In the genomic region with DNA sequence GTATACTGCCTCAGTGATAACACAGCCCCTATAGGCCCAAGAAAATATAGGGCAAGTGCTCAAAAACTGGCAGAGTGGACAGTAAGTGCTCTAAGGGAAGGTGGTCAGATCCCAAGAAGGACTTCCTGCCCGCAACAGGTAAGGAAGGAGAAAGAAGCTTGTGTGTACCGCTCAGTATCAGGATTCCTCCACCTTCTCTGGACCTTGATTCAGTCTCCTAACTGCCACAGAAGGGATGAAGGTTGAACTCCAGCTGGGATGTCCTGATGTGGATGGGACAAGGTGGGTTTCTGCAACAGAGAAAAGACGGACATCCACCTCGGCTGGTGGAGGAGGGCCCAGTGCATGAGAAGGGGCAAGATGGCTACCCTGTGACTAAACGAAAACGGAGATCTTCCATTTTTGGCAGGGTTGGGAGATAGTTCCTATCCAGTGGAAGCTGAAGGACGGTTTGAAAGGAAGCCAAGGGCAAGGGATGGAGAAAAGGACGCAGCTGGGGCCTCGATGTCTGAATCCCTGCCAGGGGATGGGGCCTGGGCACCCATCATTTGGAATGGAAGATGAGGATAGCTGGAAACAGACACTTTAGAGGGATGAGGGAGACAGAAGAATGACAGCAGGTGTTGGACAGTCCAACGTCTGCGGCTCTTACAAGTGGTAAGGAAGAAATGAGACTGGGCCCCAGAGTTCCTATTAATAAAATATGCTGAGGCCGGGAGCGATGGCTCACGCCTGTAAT, we compare ENCODE assay signal across 1 cellular context.
TF ChIP-seq lines count a peak whose summit lies in the region.

No MANE protein-coding gene starts in this region.

TF ChIP-seq in K562, 482 proteins besides CTCF, POLR2A, EP300 and RAD21:
- no peak for TF ChIP-seq ZBTB8A (IDR thresholded peaks at IDR 0.05; ENCODE audit: partially characterized antibody)
- no peak for TF ChIP-seq HDAC1 (IDR thresholded peaks at IDR 0.05)
- TF ChIP-seq HDGF (IDR thresholded peaks at IDR 0.05) = 0 out of 2 replicates have a peak, but pooled peaks have one; percentile 34
- TF ChIP-seq, protein P1, sequence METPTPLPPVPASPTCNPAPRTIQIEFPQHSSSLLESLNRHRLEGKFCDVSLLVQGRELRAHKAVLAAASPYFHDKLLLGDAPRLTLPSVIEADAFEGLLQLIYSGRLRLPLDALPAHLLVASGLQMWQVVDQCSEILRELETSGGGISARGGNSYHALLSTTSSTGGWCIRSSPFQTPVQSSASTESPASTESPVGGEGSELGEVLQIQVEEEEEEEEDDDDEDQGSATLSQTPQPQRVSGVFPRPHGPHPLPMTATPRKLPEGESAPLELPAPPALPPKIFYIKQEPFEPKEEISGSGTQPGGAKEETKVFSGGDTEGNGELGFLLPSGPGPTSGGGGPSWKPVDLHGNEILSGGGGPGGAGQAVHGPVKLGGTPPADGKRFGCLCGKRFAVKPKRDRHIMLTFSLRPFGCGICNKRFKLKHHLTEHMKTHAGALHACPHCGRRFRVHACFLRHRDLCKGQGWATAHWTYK (CRISPR knock-in tag; IDR thresholded peaks at IDR 0.05) = peak; percentile 90
- no peak for TF ChIP-seq NR2C1 (IDR thresholded peaks at IDR 0.05)
- peak; percentile 56; the same call in 1 of the 2 replicates for TF ChIP-seq NR2C1 (tag; IDR thresholded peaks at IDR 0.05)
- TF ChIP-seq BACH1 (tag; IDR thresholded peaks at IDR 0.05) = peak; percentile 67; the same call in 1 of the 2 replicates
- TF ChIP-seq ZBTB17 (CRISPR knock-in tag; IDR thresholded peaks at IDR 0.05) = peak; percentile 43; the same call in 1 of the 2 replicates
- TF ChIP-seq NR4A1 (CRISPR knock-in tag; IDR thresholded peaks at IDR 0.05) = no peak
- TF ChIP-seq NR4A1 (tag; IDR thresholded peaks at IDR 0.05) = peak; percentile 77; the same call in 1 of the 2 replicates
- TF ChIP-seq, protein P2, sequence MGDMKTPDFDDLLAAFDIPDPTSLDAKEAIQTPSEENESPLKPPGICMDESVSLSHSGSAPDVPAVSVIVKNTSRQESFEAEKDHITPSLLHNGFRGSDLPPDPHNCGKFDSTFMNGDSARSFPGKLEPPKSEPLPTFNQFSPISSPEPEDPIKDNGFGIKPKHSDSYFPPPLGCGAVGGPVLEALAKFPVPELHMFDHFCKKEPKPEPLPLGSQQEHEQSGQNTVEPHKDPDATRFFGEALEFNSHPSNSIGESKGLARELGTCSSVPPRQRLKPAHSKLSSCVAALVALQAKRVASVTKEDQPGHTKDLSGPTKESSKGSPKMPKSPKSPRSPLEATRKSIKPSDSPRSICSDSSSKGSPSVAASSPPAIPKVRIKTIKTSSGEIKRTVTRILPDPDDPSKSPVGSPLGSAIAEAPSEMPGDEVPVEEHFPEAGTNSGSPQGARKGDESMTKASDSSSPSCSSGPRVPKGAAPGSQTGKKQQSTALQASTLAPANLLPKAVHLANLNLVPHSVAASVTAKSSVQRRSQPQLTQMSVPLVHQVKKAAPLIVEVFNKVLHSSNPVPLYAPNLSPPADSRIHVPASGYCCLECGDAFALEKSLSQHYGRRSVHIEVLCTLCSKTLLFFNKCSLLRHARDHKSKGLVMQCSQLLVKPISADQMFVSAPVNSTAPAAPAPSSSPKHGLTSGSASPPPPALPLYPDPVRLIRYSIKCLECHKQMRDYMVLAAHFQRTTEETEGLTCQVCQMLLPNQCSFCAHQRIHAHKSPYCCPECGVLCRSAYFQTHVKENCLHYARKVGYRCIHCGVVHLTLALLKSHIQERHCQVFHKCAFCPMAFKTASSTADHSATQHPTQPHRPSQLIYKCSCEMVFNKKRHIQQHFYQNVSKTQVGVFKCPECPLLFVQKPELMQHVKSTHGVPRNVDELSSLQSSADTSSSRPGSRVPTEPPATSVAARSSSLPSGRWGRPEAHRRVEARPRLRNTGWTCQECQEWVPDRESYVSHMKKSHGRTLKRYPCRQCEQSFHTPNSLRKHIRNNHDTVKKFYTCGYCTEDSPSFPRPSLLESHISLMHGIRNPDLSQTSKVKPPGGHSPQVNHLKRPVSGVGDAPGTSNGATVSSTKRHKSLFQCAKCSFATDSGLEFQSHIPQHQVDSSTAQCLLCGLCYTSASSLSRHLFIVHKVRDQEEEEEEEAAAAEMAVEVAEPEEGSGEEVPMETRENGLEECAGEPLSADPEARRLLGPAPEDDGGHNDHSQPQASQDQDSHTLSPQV (IDR thresholded peaks at IDR 0.05) = peak; percentile 68
- TF ChIP-seq ZNF239 (CRISPR knock-in tag; IDR thresholded peaks at IDR 0.05) = peak; percentile 61
- TF ChIP-seq ZNF197 (CRISPR knock-in tag; IDR thresholded peaks at IDR 0.05; ENCODE audit: low read depth) = no peak
- TF ChIP-seq ESRRB (CRISPR knock-in tag; IDR thresholded peaks at IDR 0.05; ENCODE audit: borderline replicate concordance) = no peak
- TF ChIP-seq NFRKB (IDR thresholded peaks at IDR 0.05; ENCODE audit: low read depth) = peak; percentile 38; the same call in 1 of the 2 replicates
- TF ChIP-seq ZNF766 (CRISPR knock-in tag; conservative IDR thresholded peaks at IDR 0.05) = peak; percentile 53; the same call in 1 of the 2 replicates
- peak; percentile 49; the same call in 1 of the 2 replicates for TF ChIP-seq GTF2A2 (tag; IDR thresholded peaks at IDR 0.05)
- 0 out of 2 replicates have a peak, but pooled peaks have one; percentile 33 for TF ChIP-seq NFXL1 (CRISPR knock-in tag; IDR thresholded peaks at IDR 0.05)
- TF ChIP-seq, protein P3, sequence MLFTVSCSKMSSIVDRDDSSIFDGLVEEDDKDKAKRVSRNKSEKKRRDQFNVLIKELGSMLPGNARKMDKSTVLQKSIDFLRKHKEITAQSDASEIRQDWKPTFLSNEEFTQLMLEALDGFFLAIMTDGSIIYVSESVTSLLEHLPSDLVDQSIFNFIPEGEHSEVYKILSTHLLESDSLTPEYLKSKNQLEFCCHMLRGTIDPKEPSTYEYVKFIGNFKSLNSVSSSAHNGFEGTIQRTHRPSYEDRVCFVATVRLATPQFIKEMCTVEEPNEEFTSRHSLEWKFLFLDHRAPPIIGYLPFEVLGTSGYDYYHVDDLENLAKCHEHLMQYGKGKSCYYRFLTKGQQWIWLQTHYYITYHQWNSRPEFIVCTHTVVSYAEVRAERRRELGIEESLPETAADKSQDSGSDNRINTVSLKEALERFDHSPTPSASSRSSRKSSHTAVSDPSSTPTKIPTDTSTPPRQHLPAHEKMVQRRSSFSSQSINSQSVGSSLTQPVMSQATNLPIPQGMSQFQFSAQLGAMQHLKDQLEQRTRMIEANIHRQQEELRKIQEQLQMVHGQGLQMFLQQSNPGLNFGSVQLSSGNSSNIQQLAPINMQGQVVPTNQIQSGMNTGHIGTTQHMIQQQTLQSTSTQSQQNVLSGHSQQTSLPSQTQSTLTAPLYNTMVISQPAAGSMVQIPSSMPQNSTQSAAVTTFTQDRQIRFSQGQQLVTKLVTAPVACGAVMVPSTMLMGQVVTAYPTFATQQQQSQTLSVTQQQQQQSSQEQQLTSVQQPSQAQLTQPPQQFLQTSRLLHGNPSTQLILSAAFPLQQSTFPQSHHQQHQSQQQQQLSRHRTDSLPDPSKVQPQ (CRISPR knock-in tag; IDR thresholded peaks at IDR 0.05; ENCODE audit: borderline replicate concordance) = 0 out of 2 replicates have a peak, but pooled peaks have one; percentile 17
- TF ChIP-seq HDAC8 (tag; IDR thresholded peaks at IDR 0.05) = peak; percentile 69; the same call in 1 of the 2 replicates
- no peak for TF ChIP-seq RNF2 (IDR thresholded peaks at IDR 0.05)
- TF ChIP-seq DMBX1 (CRISPR knock-in tag; IDR thresholded peaks at IDR 0.05; ENCODE audit: borderline replicate concordance) = peak; percentile 43; the same call in 1 of the 2 replicates
- no peak for TF ChIP-seq KDM4B (IDR thresholded peaks at IDR 0.05; ENCODE audit: borderline replicate concordance in 2 of 2, low read depth in 1 of 2)
- TF ChIP-seq MTF1 (CRISPR knock-in tag; IDR thresholded peaks at IDR 0.05; ENCODE audit: borderline replicate concordance) = no peak
- 0 out of 2 replicates have a peak, but pooled peaks have one; percentile 5 for TF ChIP-seq ZNF589 (CRISPR knock-in tag; IDR thresholded peaks at IDR 0.05; ENCODE audit: low read depth)
- no peak for TF ChIP-seq RBM14 (IDR thresholded peaks at IDR 0.05; ENCODE audit: borderline replicate concordance, insufficient read depth, low read depth, low read length)
- TF ChIP-seq BCOR (IDR thresholded peaks at IDR 0.05) = peak; percentile 33; the same call in 1 of the 2 replicates
- TF ChIP-seq ZNF583 (CRISPR knock-in tag; IDR thresholded peaks at IDR 0.05) = peak; percentile 44; the same call in 1 of the 2 replicates
- peak; percentile 46; the same call in 1 of the 2 replicates for TF ChIP-seq PTRF (tag; IDR thresholded peaks at IDR 0.05)
- TF ChIP-seq SMAD4 (CRISPR knock-in tag; conservative IDR thresholded peaks at IDR 0.05) = 0 out of 2 replicates have a peak, but pooled peaks have one; percentile 20
- no peak for TF ChIP-seq XRCC4 (IDR thresholded peaks at IDR 0.05; ENCODE audit: extremely low read depth, insufficient read depth, insufficient read length)
- 0 out of 2 replicates have a peak, but pooled peaks have one; percentile 12 for TF ChIP-seq SMAD3 (CRISPR knock-in tag; conservative IDR thresholded peaks at IDR 0.05)
- 0 out of 2 replicates have a peak, but pooled peaks have one; percentile 10 for TF ChIP-seq PYGO2 (tag; IDR thresholded peaks at IDR 0.05)
- peak in 1 of 2 experiments; percentile 14; a peak in 1 of 4 replicates for TF ChIP-seq SRF (CRISPR knock-in tag; IDR thresholded peaks at IDR 0.05)
- TF ChIP-seq ZFP1 (CRISPR knock-in tag; IDR thresholded peaks at IDR 0.05) = no peak
- TF ChIP-seq, protein P4, sequence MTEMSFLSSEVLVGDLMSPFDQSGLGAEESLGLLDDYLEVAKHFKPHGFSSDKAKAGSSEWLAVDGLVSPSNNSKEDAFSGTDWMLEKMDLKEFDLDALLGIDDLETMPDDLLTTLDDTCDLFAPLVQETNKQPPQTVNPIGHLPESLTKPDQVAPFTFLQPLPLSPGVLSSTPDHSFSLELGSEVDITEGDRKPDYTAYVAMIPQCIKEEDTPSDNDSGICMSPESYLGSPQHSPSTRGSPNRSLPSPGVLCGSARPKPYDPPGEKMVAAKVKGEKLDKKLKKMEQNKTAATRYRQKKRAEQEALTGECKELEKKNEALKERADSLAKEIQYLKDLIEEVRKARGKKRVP (CRISPR knock-in tag; IDR thresholded peaks at IDR 0.05) = peak; percentile 54; the same call in 1 of the 2 replicates
- TF ChIP-seq, protein P5, sequence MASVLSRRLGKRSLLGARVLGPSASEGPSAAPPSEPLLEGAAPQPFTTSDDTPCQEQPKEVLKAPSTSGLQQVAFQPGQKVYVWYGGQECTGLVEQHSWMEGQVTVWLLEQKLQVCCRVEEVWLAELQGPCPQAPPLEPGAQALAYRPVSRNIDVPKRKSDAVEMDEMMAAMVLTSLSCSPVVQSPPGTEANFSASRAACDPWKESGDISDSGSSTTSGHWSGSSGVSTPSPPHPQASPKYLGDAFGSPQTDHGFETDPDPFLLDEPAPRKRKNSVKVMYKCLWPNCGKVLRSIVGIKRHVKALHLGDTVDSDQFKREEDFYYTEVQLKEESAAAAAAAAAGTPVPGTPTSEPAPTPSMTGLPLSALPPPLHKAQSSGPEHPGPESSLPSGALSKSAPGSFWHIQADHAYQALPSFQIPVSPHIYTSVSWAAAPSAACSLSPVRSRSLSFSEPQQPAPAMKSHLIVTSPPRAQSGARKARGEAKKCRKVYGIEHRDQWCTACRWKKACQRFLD (CRISPR knock-in tag; IDR thresholded peaks at IDR 0.05) = peak; percentile 5; the same call in 1 of the 2 replicates
- peak; percentile 52 to 88 (median 69) for TF ChIP-seq YY1 (IDR thresholded peaks at IDR 0.05; ENCODE audit: borderline replicate concordance in 1 of 3, control insufficient read depth in 1 of 3, extremely low read depth in 1 of 3, insufficient read depth in 3 of 3, insufficient read length in 1 of 3, insufficient replicate concordance in 2 of 3, low read depth in 1 of 3, low read length in 2 of 3)
- TF ChIP-seq MAZ (CRISPR knock-in tag; conservative IDR thresholded peaks at IDR 0.05 in 1 of 2, IDR thresholded peaks at IDR 0.05 in 1 of 2) = 0 out of 4 replicates have a peak, but pooled peaks of 1 of the 2 experiments have one; percentile 55
- TF ChIP-seq BRF1 (IDR thresholded peaks at IDR 0.05; ENCODE audit: borderline replicate concordance, extremely low read depth, insufficient read length) = no peak
- TF ChIP-seq, protein P6, sequence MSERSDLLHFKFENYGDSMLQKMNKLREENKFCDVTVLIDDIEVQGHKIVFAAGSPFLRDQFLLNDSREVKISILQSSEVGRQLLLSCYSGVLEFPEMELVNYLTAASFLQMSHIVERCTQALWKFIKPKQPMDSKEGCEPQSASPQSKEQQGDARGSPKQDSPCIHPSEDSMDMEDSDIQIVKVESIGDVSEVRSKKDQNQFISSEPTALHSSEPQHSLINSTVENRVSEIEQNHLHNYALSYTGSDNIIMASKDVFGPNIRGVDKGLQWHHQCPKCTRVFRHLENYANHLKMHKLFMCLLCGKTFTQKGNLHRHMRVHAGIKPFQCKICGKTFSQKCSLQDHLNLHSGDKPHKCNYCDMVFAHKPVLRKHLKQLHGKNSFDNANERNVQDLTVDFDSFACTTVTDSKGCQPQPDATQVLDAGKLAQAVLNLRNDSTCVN (CRISPR knock-in tag; IDR thresholded peaks at IDR 0.05) = 0 out of 2 replicates have a peak, but pooled peaks have one; percentile 58
- 0 out of 2 replicates have a peak, but pooled peaks have one; percentile 32 for TF ChIP-seq CTBP1 (IDR thresholded peaks at IDR 0.05; ENCODE audit: borderline replicate concordance)
- TF ChIP-seq, protein P7, sequence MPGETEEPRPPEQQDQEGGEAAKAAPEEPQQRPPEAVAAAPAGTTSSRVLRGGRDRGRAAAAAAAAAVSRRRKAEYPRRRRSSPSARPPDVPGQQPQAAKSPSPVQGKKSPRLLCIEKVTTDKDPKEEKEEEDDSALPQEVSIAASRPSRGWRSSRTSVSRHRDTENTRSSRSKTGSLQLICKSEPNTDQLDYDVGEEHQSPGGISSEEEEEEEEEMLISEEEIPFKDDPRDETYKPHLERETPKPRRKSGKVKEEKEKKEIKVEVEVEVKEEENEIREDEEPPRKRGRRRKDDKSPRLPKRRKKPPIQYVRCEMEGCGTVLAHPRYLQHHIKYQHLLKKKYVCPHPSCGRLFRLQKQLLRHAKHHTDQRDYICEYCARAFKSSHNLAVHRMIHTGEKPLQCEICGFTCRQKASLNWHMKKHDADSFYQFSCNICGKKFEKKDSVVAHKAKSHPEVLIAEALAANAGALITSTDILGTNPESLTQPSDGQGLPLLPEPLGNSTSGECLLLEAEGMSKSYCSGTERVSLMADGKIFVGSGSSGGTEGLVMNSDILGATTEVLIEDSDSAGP (CRISPR knock-in tag; IDR thresholded peaks at IDR 0.05) = no peak
- no peak for TF ChIP-seq CBFB (CRISPR knock-in tag; IDR thresholded peaks at IDR 0.05)
- TF ChIP-seq ZNF76 (CRISPR knock-in tag; IDR thresholded peaks at IDR 0.05; ENCODE audit: borderline replicate concordance) = 0 out of 2 replicates have a peak, but pooled peaks have one; percentile 26
